13 cellular contexts compared by ENCODE assay signal in the genomic region with DNA sequence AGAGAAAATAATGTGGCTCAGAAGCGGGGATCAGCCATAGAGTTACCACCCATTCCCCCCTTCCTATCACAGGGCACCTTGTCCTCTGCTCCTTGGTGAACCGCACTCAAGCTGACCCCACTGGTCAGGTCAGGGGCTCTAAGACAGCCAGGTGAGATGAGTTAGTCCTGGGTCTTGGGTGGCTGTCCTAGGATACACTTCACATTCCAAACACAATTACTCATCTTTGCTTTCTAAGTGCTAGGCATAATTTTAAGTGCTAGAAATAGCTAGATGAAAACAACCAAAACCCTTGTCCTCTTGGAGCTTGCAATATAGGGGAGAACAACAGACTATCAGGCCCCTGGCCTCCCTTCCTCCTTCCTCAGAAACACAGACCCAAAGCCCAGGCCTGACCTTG. TPM values are rescaled to one million over a fixed set of nuclear protein-coding genes. Genes with fewer than 3 reads are reported as not detected.
DNase-seq lines count a peak whose midpoint lies in the region; ATAC-seq and TF ChIP-seq lines count a peak whose summit lies in the region.
"Had no signal": no experiment of that assay in that cellular context is flagged by ENCODE, and none has a peak within 500 bp of the region (broad histone marks: within the 10 kb centered on the region; RNA-seq: fewer than 3 reads in every experiment).

No MANE protein-coding gene starts in this region.

- CTCF ChIA-PET in RWPE1 (lab: Yijun Ruan, JAX) = interaction anchor here (0.7 to 2.4 kb wide), 3 partner anchors 11 to 663 kb away, joined by 3 to 12 read pairs (median 3); no protein-coding TSS in a partner anchor

- H3K27ac ChIP-seq in C4-2B (peak overlapping the region; percentile 67), RWPE1 (peak overlapping the region; percentile 88), esophagus squamous epithelium (peak overlapping the region; percentile 59 to 82 (median 74)), psoas muscle (peak overlapping the region; percentile 80)

- H3K27me3 ChIP-seq in esophagus squamous epithelium = no peaks in the 10 kb centered on the region
- H3K27me3 ChIP-seq in psoas muscle (ENCODE audit: insufficient read depth in 3 of 3, low read length in 2 of 3) = no peaks in the 10 kb centered on the region

- no peak for TF ChIP-seq CTCF in C4-2B (conservative IDR thresholded peaks at IDR 0.05)
- no peak for TF ChIP-seq CTCF in RWPE1 (conservative IDR thresholded peaks at IDR 0.05; ENCODE audit: low read depth)
- TF ChIP-seq CTCF in esophagus squamous epithelium (IDR thresholded peaks at IDR 0.05) = no peak
- no peak for TF ChIP-seq CTCF in psoas muscle (IDR thresholded peaks at IDR 0.05)

- H3K4me3 ChIP-seq in esophagus squamous epithelium (no peak overlapping the region), psoas muscle (peak overlapping the region; percentile 41)

- ATAC-seq in psoas muscle = peak in 3 of 4 donors; percentile 28 to 37 (median 30)
- ATAC-seq: activated T-cell treated with anti-CD3 and anti-CD28 coated beads, Interleukin-2, amount 50 U/mL, for 72 hours; WTC11 had no signal

- POLR2A ChIA-PET in RWPE1 (lab: Yijun Ruan, JAX; ENCODE audit: low non-redundant PET) = interaction anchor here (1.0 kb wide), 1 partner anchor 8 kb away, joined by 3 read pairs; a partner anchor contains a TSS

- H3K4me1 ChIP-seq in esophagus squamous epithelium (peaks cover 19 to 35% (median 25%) of the 10 kb centered on the region in 3 donors), psoas muscle (peaks cover 39% of the 10 kb centered on the region)

- H3K9me3 ChIP-seq in esophagus squamous epithelium (no peaks in the 10 kb centered on the region), psoas muscle (no peaks in the 10 kb centered on the region)

- no peak for TF ChIP-seq POLR2A in esophagus squamous epithelium (IDR thresholded peaks at IDR 0.05)

- intact Hi-C loops in esophagus squamous epithelium (cut with DNase I) (loop anchor here (10.0 kb wide), 1 partner anchor 217 kb away; no protein-coding TSS in a partner anchor), psoas muscle (cut with DNase I) (no loop called here)

- H3K36me3 ChIP-seq in esophagus squamous epithelium = peaks cover 16 to 45% (median 24%) of the 10 kb centered on the region in 3 donors
- H3K36me3 ChIP-seq in psoas muscle (ENCODE audit: insufficient read depth in 1 of 2, low read depth in 1 of 2) = peaks cover 0 to 31% of the 10 kb centered on the region in 2 donors

- peak; percentile 64 for DNase-seq in RWPE1 (ENCODE audit: low spot score)
- DNase-seq in esophagus squamous epithelium (lab: John Stamatoyannopoulos, UW) = no peak
- DNase-seq in psoas muscle = no peak
- no peak for DNase-seq in nucleus accumbens (lab: John Stamatoyannopoulos, UW)
- DNase-seq in dedifferentiated amniotic fluid mesenchymal stem cell (ENCODE audit: extremely low spot score) = no peak
- no peak for DNase-seq in superior temporal gyrus (ENCODE audit: extremely low spot score)
- no peak for DNase-seq in foreskin melanocyte
- DNase-seq: activated T-cell treated with anti-CD3 and anti-CD28 coated beads, Interleukin-2, amount 50 U/mL, for 72 hours; CD4-positive, alpha-beta T cell; dermis blood vessel endothelial cell; NCI-H2171 had no signal

- WGBS in esophagus squamous epithelium, 2 donors = 88 to 93% methylated on average over 2 of the region's 2 CpGs
- WGBS in psoas muscle, 3 donors = 67 to 72% (median 71%) methylated on average over 2 of the region's 2 CpGs

RNA-seq across cellular contexts. Expression of a gene that starts 7.8 kb away (rescaled TPM):
- 10 to 100 TPM in 3 of 4 donors, 1 to 10 TPM in 1; 8.4 to 23.5 (median 19.1) TPM for total RNA-seq in esophagus squamous epithelium
- 10 to 100 TPM in 1 of 4 donors, 1 to 10 TPM in 3; 7.7 to 16.6 (median 8.3) TPM for total RNA-seq in psoas muscle
- polyA plus RNA-seq in psoas muscle = 10 to 100 TPM in 1 of 3 donors, 1 to 10 TPM in 2; 8.2 to 13.2 (median 9.0) TPM

RNA-seq across cellular contexts. Expression of a gene that starts 8.1 kb away (rescaled TPM):
- total RNA-seq in esophagus squamous epithelium = 10 to 100 TPM in 1 of 4 donors, 1 to 10 TPM in 3; 6.4 to 11.4 (median 9.1) TPM
- 1 to 10 TPM; 3.1 to 5.9 (median 3.9) TPM for total RNA-seq in psoas muscle
- polyA plus RNA-seq in psoas muscle = 1 to 10 TPM; 2.7 to 6.7 (median 4.6) TPM

RNA-seq across cellular contexts. Expression of a gene that starts 21.3 kb away (rescaled TPM):
- total RNA-seq in esophagus squamous epithelium = 1 to 10 TPM; 4.0 to 4.8 (median 4.6) TPM
- total RNA-seq in psoas muscle = 1 to 10 TPM in 2 of 4 donors, under 1 TPM in 2; 0.84 to 2.6 (median 1.2) TPM
- 1 to 10 TPM in 2 of 3 donors, under 1 TPM in 1; 0.73 to 4.9 (median 3.7) TPM for polyA plus RNA-seq in psoas muscle
- total RNA-seq: CD4-positive, alpha-beta T cell had no signal
